23 cellular contexts compared by ENCODE assay signal in the genomic region with DNA sequence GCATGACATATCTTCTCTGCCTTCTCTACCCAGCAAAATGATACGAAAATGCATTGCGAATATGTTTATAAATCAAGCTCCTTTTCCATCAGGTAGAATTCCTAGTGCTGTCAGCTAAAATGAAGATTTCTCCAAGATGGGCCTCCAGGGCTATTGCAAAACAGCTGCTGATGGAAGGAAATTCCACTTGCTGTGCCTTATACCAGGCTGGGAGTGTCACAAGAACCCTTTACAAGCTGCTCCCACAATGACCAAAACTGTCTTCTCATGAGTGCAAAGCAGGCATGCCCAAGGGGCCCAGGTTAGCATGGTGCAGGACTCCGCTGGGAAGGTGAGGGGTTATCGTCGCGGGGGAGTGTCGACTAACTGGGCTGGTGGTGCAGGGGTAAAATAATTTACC. TPM values are rescaled to one million over a fixed set of nuclear protein-coding genes. Genes with fewer than 3 reads are reported as not detected.
DNase-seq lines count a peak whose midpoint lies in the region; ATAC-seq, FAIRE-seq and TF ChIP-seq lines count a peak whose summit lies in the region.
"Had no signal": no experiment of that assay in that cellular context is flagged by ENCODE, and none has a peak within 500 bp of the region (broad histone marks: within the 10 kb centered on the region; RNA-seq: fewer than 3 reads in every experiment).

No MANE protein-coding gene starts in this region.

- no peaks in the 10 kb centered on the region for H3K27me3 Mint-ChIP-seq in activated CD4-positive, alpha-beta T cell treated with anti-CD3 and anti-CD28 coated beads, Interleukin-2, amount 10 ng/mL, durations not matched to agents 7 days and 5 days
- H3K27me3 Mint-ChIP-seq in activated T-helper 17 cell treated with anti-CD3 and anti-CD28 coated beads, Interleukin-2, amount 50 U/mL, for 72 hours: no peaks in the 10 kb centered on the region
- peaks cover 3 to 10% (median 5%) of the 10 kb centered on the region in 3 donors for H3K27me3 Mint-ChIP-seq in immature natural killer cell (ENCODE audit: low read depth in 3 of 3)

- H3K4me1 Mint-ChIP-seq in activated CD4-positive, alpha-beta T cell treated with anti-CD3 and anti-CD28 coated beads, Interleukin-2, amount 10 ng/mL, durations not matched to agents 7 days and 5 days: peaks cover 36% of the 10 kb centered on the region
- H3K4me1 Mint-ChIP-seq in activated T-helper 17 cell treated with anti-CD3 and anti-CD28 coated beads, Interleukin-2, amount 50 U/mL, for 72 hours: peaks cover 35% of the 10 kb centered on the region
- H3K4me1 Mint-ChIP-seq in immature natural killer cell: peaks cover 19 to 40% of the 10 kb centered on the region in 2 donors

- H3K9me3 ChIP-seq in smooth muscle cell (replicated peaks; ENCODE audit: low read depth) (peaks cover 3% of the 10 kb centered on the region), osteoblast (ENCODE audit: low read depth, low read length) (no peaks in the 10 kb centered on the region)
- H3K9me3 ChIP-seq: colonic mucosa, left lung, upper lobe of right lung had no signal

- POLR2A ChIA-PET in activated CD4-positive, alpha-beta T cell treated with anti-CD3 and anti-CD28 coated beads, Interleukin-2, amount 10 ng/mL, durations not matched to agents 7 days and 5 days (lab: Charles Lee): no interaction called here

- peaks cover 16% of the 10 kb centered on the region for H3K36me3 Mint-ChIP-seq in activated CD4-positive, alpha-beta T cell treated with anti-CD3 and anti-CD28 coated beads, Interleukin-2, amount 10 ng/mL, durations not matched to agents 7 days and 5 days (ENCODE audit: low read depth)
- peaks cover 22% of the 10 kb centered on the region for H3K36me3 Mint-ChIP-seq in activated T-helper 17 cell treated with anti-CD3 and anti-CD28 coated beads, Interleukin-2, amount 50 U/mL, for 72 hours (ENCODE audit: low read depth)
- peaks cover 0 to 3% (median 0%) of the 10 kb centered on the region in 3 donors for H3K36me3 Mint-ChIP-seq in immature natural killer cell

- no peaks in the 10 kb centered on the region for H3K9me3 Mint-ChIP-seq in activated CD4-positive, alpha-beta T cell treated with anti-CD3 and anti-CD28 coated beads, Interleukin-2, amount 10 ng/mL, durations not matched to agents 7 days and 5 days
- no peaks in the 10 kb centered on the region for H3K9me3 Mint-ChIP-seq in activated T-helper 17 cell treated with anti-CD3 and anti-CD28 coated beads, Interleukin-2, amount 50 U/mL, for 72 hours
- no peaks in the 10 kb centered on the region for H3K9me3 Mint-ChIP-seq in immature natural killer cell

- H3K4me2 ChIP-seq in smooth muscle cell (peak overlapping the region; percentile 84), osteoblast (ENCODE audit: insufficient read depth, low read length) (no peak overlapping the region)

- no peak overlapping the region for H3K4me3 Mint-ChIP-seq in activated CD4-positive, alpha-beta T cell treated with anti-CD3 and anti-CD28 coated beads, Interleukin-2, amount 10 ng/mL, durations not matched to agents 7 days and 5 days
- peak overlapping the region; percentile 91 for H3K4me3 Mint-ChIP-seq in activated T-helper 17 cell treated with anti-CD3 and anti-CD28 coated beads, Interleukin-2, amount 50 U/mL, for 72 hours
- peak overlapping the region in 2 of 5 donors; percentile 90 to 91 for H3K4me3 Mint-ChIP-seq in immature natural killer cell

- H2AFZ ChIP-seq in smooth muscle cell (ENCODE audit: low read depth) (peak overlapping the region; percentile 28), osteoblast (ENCODE audit: low read length) (no peak overlapping the region)

- no peak overlapping the region for H3K9ac ChIP-seq in smooth muscle cell (ENCODE audit: low read depth)

- FAIRE-seq in D721Med (lab: Jason Lieb, UNC): no peak
- FAIRE-seq: A204.1, astrocyte, frontal cortex, GM18507 had no signal

- CTCF ChIA-PET in activated CD4-positive, alpha-beta T cell treated with anti-CD3 and anti-CD28 coated beads, Interleukin-2, amount 10 ng/mL, durations not matched to agents 7 days and 5 days (lab: Charles Lee): interaction anchor here (0.5 to 1.9 kb wide), 5 partner anchors 9 to 1146 kb away, joined by 3 to 5 read pairs (median 5); no protein-coding TSS in a partner anchor

- ATAC-seq in activated T-helper 17 cell treated with anti-CD3 and anti-CD28 coated beads, Interleukin-2, amount 50 U/mL, for 72 hours (replicated peaks): no peak
- ATAC-seq: left lung, upper lobe of right lung had no signal

- H3F3A ChIP-seq in smooth muscle cell (ENCODE audit: low read depth): no peaks in the 10 kb centered on the region

- peak overlapping the region; percentile 66 for H3K27ac Mint-ChIP-seq in activated CD4-positive, alpha-beta T cell treated with anti-CD3 and anti-CD28 coated beads, Interleukin-2, amount 10 ng/mL, durations not matched to agents 7 days and 5 days
- peak overlapping the region; percentile 99 for H3K27ac Mint-ChIP-seq in activated T-helper 17 cell treated with anti-CD3 and anti-CD28 coated beads, Interleukin-2, amount 50 U/mL, for 72 hours
- peak overlapping the region in 5 of 6 donors; percentile 41 to 96 (median 89) for H3K27ac Mint-ChIP-seq in immature natural killer cell

- H3K79me2 ChIP-seq in smooth muscle cell (ENCODE audit: low read depth) (peaks cover 5% of the 10 kb centered on the region), osteoblast (ENCODE audit: insufficient read depth, low read length) (peaks cover 18% of the 10 kb centered on the region)

- TF ChIP-seq CTCF in smooth muscle cell (IDR thresholded peaks at IDR 0.05; ENCODE audit: borderline replicate concordance, insufficient read depth, poor library complexity, severe bottlenecking): no peak
- no peak for TF ChIP-seq CTCF in D721Med (IDR thresholded peaks at IDR 0.05; ENCODE audit: insufficient read depth, missing control alignments)
- TF ChIP-seq CTCF in osteoblast (IDR thresholded peaks at IDR 0.05; ENCODE audit: extremely low read depth, low read depth, low read length): no peak

- peak overlapping the region; percentile 84 for H3K27ac ChIP-seq in smooth muscle cell (ENCODE audit: low read depth)
- no peak overlapping the region for H3K27ac ChIP-seq in osteoblast (ENCODE audit: low read depth, low read length)
- H3K27ac ChIP-seq: colonic mucosa had no signal

- H4K20me1 ChIP-seq in smooth muscle cell (ENCODE audit: low read depth) (peaks cover 6% of the 10 kb centered on the region), osteoblast (ENCODE audit: insufficient read depth, low read length) (peaks cover 7% of the 10 kb centered on the region)

- 76% methylated on average over 7 of the region's 7 CpGs for WGBS in smooth muscle cell (ENCODE audit: low lambda C conversion rate)

- no peaks in the 10 kb centered on the region for H3K27me3 ChIP-seq in smooth muscle cell (ENCODE audit: low read depth)
- peaks cover 13% of the 10 kb centered on the region for H3K27me3 ChIP-seq in osteoblast (ENCODE audit: insufficient read depth, low read length)
- H3K27me3 ChIP-seq: colonic mucosa, left lung, upper lobe of right lung had no signal

- H3K36me3 ChIP-seq in smooth muscle cell (ENCODE audit: low read depth) (no peaks in the 10 kb centered on the region), osteoblast (ENCODE audit: insufficient read depth, low read length) (peaks cover 8% of the 10 kb centered on the region)
- H3K36me3 ChIP-seq: colonic mucosa had no signal

- no peak for DNase-seq in activated CD4-positive, alpha-beta T cell treated with anti-CD3 and anti-CD28 coated beads, Interleukin-2, amount 10 ng/mL, durations not matched to agents 7 days and 5 days
- no peak for DNase-seq in activated CD4-positive, alpha-beta T cell treated with anti-CD3 and anti-CD28 coated beads for 4 hours
- DNase-seq in immature natural killer cell (no peak), smooth muscle cell (lab: John Stamatoyannopoulos, UW; ENCODE audit: unreplicated experiment) (peak; percentile 0), D721Med (ENCODE audit: insufficient read length, low spot score) (no peak), osteoblast (ENCODE audit: insufficient read length, low spot score, missing footprints) (no peak)
- no peak for DNase-seq in stimulated activated CD4-positive, alpha-beta T cell treated with anti-CD3 and anti-CD28 coated beads, Interleukin-12 subunit alpha, Interleukin-12 subunit beta, amount 100 ng/mL, for 4 hours
- DNase-seq: activated CD4-positive, alpha-beta T cell treated with anti-CD3 and anti-CD28 coated beads for 48 hours; C1 segment of cervical spinal cord; colonic mucosa; DMS79 treated with DMSO at 0.1 percent for 48 hours; HCEC 1CT; left lung; NCI-H1105; NCI-H2171; NCI-H82; stimulated activated naive CD4-positive, alpha-beta T cell; upper lobe of right lung had no signal

- no peak overlapping the region for H3K4me3 ChIP-seq in smooth muscle cell
- no peak overlapping the region for H3K4me3 ChIP-seq in osteoblast (ENCODE audit: insufficient read depth, low read length)
- H3K4me3 ChIP-seq: colonic mucosa, left lung had no signal

- H3K4me1 ChIP-seq in smooth muscle cell (ENCODE audit: low read depth) (peaks cover 9% of the 10 kb centered on the region), osteoblast (ENCODE audit: insufficient read depth, low read length) (peaks cover 6% of the 10 kb centered on the region)
- H3K4me1 ChIP-seq: colonic mucosa, upper lobe of right lung had no signal

RNA-seq across cellular contexts. Expression of a gene that starts 8.7 kb away (rescaled TPM):
- 10 to 100 TPM; 41.7 to 46.9 TPM for total RNA-seq in activated CD4-positive, alpha-beta T cell treated with anti-CD3 and anti-CD28 coated beads, Interleukin-2, amount 10 ng/mL, durations not matched to agents 7 days and 5 days
- total RNA-seq in activated T-helper 17 cell treated with anti-CD3 and anti-CD28 coated beads, Interleukin-2, amount 50 U/mL, for 72 hours: 10 to 100 TPM; 25.1 to 39.1 TPM
- polyA plus RNA-seq in immature natural killer cell (100 to 1,000 TPM in 2 of 3 donors, 10 to 100 TPM in 1; 80.6 to 188 (median 120) TPM), smooth muscle cell (79.9 and 88.3 TPM in 2 replicates)
- total RNA-seq in smooth muscle cell (56.4 and 64.4 TPM in 2 replicates), osteoblast (66.0 and 70.2 TPM in 2 replicates)

RNA-seq across cellular contexts. Expression of a gene that starts 9.0 kb away (rescaled TPM):
- total RNA-seq in activated CD4-positive, alpha-beta T cell treated with anti-CD3 and anti-CD28 coated beads, Interleukin-2, amount 10 ng/mL, durations not matched to agents 7 days and 5 days: 10 to 100 TPM; 28.9 to 29.5 TPM
- 10 to 100 TPM; 64.9 to 67.2 TPM for total RNA-seq in activated T-helper 17 cell treated with anti-CD3 and anti-CD28 coated beads, Interleukin-2, amount 50 U/mL, for 72 hours
- polyA plus RNA-seq in immature natural killer cell (10 to 100 TPM; 19.3 to 23.6 (median 22.7) TPM), smooth muscle cell (43.2 and 46.9 TPM in 2 replicates)
- total RNA-seq in smooth muscle cell (41.2 and 54.0 TPM in 2 replicates), osteoblast (22.8 and 26.5 TPM in 2 replicates)

RNA-seq across cellular contexts. Expression of a gene that starts 25.9 kb away (rescaled TPM):
- total RNA-seq in activated CD4-positive, alpha-beta T cell treated with anti-CD3 and anti-CD28 coated beads, Interleukin-2, amount 10 ng/mL, durations not matched to agents 7 days and 5 days: 100 to 1,000 TPM; 255 to 425 TPM
- 100 to 1,000 TPM; 197 to 307 TPM for total RNA-seq in activated T-helper 17 cell treated with anti-CD3 and anti-CD28 coated beads, Interleukin-2, amount 50 U/mL, for 72 hours
- polyA plus RNA-seq in immature natural killer cell (1,000 to 10,000 TPM in 1 of 3 donors, 100 to 1,000 TPM in 2; 753 to 1,251 (median 825) TPM), smooth muscle cell (301 and 319 TPM in 2 replicates)
- total RNA-seq in smooth muscle cell (2,676 and 3,414 TPM in 2 replicates), osteoblast (87.2 and 105 TPM in 2 replicates)

RNA-seq across cellular contexts. Expression of a gene that starts 30.7 kb away (rescaled TPM):
- total RNA-seq in activated CD4-positive, alpha-beta T cell treated with anti-CD3 and anti-CD28 coated beads, Interleukin-2, amount 10 ng/mL, durations not matched to agents 7 days and 5 days: not detected
- total RNA-seq in activated T-helper 17 cell treated with anti-CD3 and anti-CD28 coated beads, Interleukin-2, amount 50 U/mL, for 72 hours: 1 to 10 TPM in 1 of 2 donors, under 1 TPM in 1; 0.48 to 1.7 TPM
- polyA plus RNA-seq in immature natural killer cell (1 to 10 TPM in 1 of 3 donors, under 1 TPM in 2; 0.36 to 3.4 (median 0.91) TPM), smooth muscle cell (0.72 TPM in 1 of 2 replicates, not detected in the other)
- total RNA-seq in smooth muscle cell (not detected in 2 replicates), osteoblast (not detected in 2 replicates)
